8 cellular contexts compared by ENCODE assay signal in the genomic region with DNA sequence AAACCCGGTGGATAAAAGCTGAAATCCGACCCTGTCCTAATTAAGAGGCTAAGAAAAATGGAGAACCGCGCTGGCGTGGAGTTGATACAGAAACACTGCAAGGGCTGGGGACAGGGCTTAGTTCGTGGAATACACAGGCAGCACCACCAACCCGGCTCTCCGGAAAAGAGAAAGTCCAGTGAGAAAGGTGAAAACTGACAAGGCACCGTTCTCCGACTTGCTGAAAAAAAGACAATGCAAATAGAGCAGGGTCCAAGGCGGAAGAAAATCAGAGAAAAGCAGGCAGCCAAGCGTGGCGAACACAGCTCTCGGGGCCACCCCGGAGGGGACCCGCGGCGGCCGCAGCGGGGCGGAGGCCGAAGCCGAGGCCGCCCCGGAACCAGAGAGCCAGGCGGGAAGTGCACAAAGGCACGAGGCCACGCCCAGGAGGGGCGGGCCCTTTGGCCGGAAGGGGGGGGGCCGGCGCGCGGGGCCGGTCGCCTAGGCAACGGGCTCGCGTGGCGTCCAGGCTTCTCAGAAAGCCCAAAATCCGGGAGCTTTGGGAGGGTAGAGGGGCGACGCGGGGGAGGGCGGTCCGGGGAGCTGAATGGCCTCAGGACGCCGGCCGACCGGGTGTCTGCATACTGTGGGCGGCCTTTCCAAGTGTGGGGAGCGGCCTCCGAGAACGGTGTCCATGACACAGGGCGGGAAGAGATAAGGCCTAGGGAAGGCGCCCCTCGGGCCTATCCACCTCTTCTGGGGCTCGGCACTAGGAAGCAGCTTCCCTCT. TPM values are rescaled to one million over a fixed set of nuclear protein-coding genes. Genes with fewer than 3 reads are reported as not detected.
DNase-seq lines count a peak whose midpoint lies in the region; ATAC-seq and TF ChIP-seq lines count a peak whose summit lies in the region.

No MANE protein-coding gene starts in this region.

- no peaks in the 10 kb centered on the region for H3K36me3 ChIP-seq in adrenal gland (replicated peaks in 1 of 2)
- no peaks in the 10 kb centered on the region for H3K36me3 ChIP-seq in heart left ventricle

- H3K27me3 ChIP-seq in adrenal gland (no peaks in the 10 kb centered on the region), heart left ventricle (no peaks in the 10 kb centered on the region)

- no peak for TF ChIP-seq CTCF in GM12865 (IDR thresholded peaks at IDR 0.05; ENCODE audit: insufficient read depth, low read depth, low read length, missing control alignments)
- TF ChIP-seq CTCF in adrenal gland (IDR thresholded peaks at IDR 0.05) = peak in 1 of 6 experiments; percentile 8
- peak in 1 of 12 donors; percentile 4 for TF ChIP-seq CTCF in heart left ventricle (IDR thresholded peaks at IDR 0.05)
- TF ChIP-seq CTCF in type B pancreatic cell (conservative IDR thresholded peaks at IDR 0.05) = no peak

- peak; percentile 19 for ATAC-seq in HG02623 (IDR thresholded peaks at IDR 0.05; ENCODE audit: unreplicated experiment)
- ATAC-seq in heart left ventricle = peak; percentile 18 to 67 (median 60)

- TF ChIP-seq POLR2A in adrenal gland (IDR thresholded peaks at IDR 0.05) = peak; percentile 87 to 92
- peak in 1 of 2 donors; percentile 93 for TF ChIP-seq POLR2A in heart left ventricle (IDR thresholded peaks at IDR 0.05)

- H3K4me3 Mint-ChIP-seq in type B pancreatic cell = peak overlapping the region; percentile 99

- peak overlapping the region; percentile 99 for H3K27ac Mint-ChIP-seq in type B pancreatic cell

- 0 to 1% (median 0%) methylated on average over 15 to 58 of the region's 58 CpGs for WGBS in adrenal gland, 4 donors
- 0 to 1% (median 1%) methylated on average over 41 to 58 of the region's 58 CpGs for WGBS in heart left ventricle, 4 donors

- DNase-seq in GM12865 (ENCODE audit: low read depth) (peak; percentile 96), NCI-H1105 treated with DMSO at 0.1 percent for 48 hours (lab: John Stamatoyannopoulos, UW) (peak; percentile 95), SW480 (ENCODE audit: low spot score) (peak; percentile 88), adrenal gland (peak; percentile 83 to 92 (median 87)), heart left ventricle (peak; percentile 88 to 93 (median 90)), pons (ENCODE audit: low spot score) (peak; percentile 88), type B pancreatic cell (ENCODE audit: extremely low spot score, unreplicated experiment) (peak; percentile 85)

- H3K9me3 ChIP-seq in adrenal gland (replicated peaks in 1 of 3) (no peaks in the 10 kb centered on the region), heart left ventricle (no peaks in the 10 kb centered on the region)

- peaks cover 7% of the 10 kb centered on the region for H3K27me3 Mint-ChIP-seq in type B pancreatic cell

- no peaks in the 10 kb centered on the region for H3K9me3 Mint-ChIP-seq in type B pancreatic cell

- intact Hi-C loops in adrenal gland (cut with DNase I) (loop anchor here in 1 of 2 donors (10.0 kb wide), 2 partner anchors 113 to 203 kb away; partner anchors contain the start of gene ANKRD10), heart left ventricle (cut with DNase I) (loop anchor here in 8 of 10 donors (2.0 to 10.0 kb wide), 9 partner anchors 80 to 295 kb away; partner anchors contain the start of genes ANKRD10 (in 6 of the 8) and NAXD (in 2 of the 8))

- H3K4me1 ChIP-seq in adrenal gland (replicated peaks in 1 of 2) (peaks cover 6 to 18% of the 10 kb centered on the region in 2 donors), heart left ventricle (peaks cover 4 to 21% (median 17%) of the 10 kb centered on the region in 12 donors)

- peak overlapping the region; percentile 99 for H3K4me3 ChIP-seq in GM12865 (ENCODE audit: low read depth, low read length)
- H3K4me3 ChIP-seq in adrenal gland = peak overlapping the region; percentile 21 to 86 (median 65)
- peak overlapping the region; percentile 55 to 98 (median 93) for H3K4me3 ChIP-seq in heart left ventricle

- peak overlapping the region; percentile 94 to 100 (median 99) for H3K27ac ChIP-seq in adrenal gland
- peak overlapping the region; percentile 90 to 100 (median 100) for H3K27ac ChIP-seq in heart left ventricle

- no peaks in the 10 kb centered on the region for H3K36me3 Mint-ChIP-seq in type B pancreatic cell

- peaks cover 7% of the 10 kb centered on the region for H3K4me1 Mint-ChIP-seq in type B pancreatic cell (ENCODE audit: unreplicated experiment)

RNA-seq across cellular contexts. Expression of gene ING1, which starts 1.2 kb away (rescaled TPM):
- total RNA-seq in adrenal gland = 10 to 100 TPM in 4 of 8 donors, 1 to 10 TPM in 4; 7.2 to 28.6 (median 10.0) TPM
- 1 to 10 TPM; 4.3 to 8.8 (median 8.8) TPM for polyA plus RNA-seq in adrenal gland
- total RNA-seq in heart left ventricle = 1 to 10 TPM; 5.6 to 9.1 (median 6.6) TPM
- polyA plus RNA-seq in heart left ventricle = 10 to 100 TPM in 1 of 2 donors, 1 to 10 TPM in 1; 4.8 to 18.0 TPM
- total RNA-seq in type B pancreatic cell (ENCODE audit: low replicate concordance) = 17.8 and 18.0 TPM in 2 replicates

RNA-seq across cellular contexts. Expression of gene CARS2, which starts 6.3 kb away (rescaled TPM):
- total RNA-seq in adrenal gland (10 to 100 TPM; 38.5 to 87.1 (median 57.2) TPM), heart left ventricle (10 to 100 TPM; 35.4 to 48.4 (median 43.5) TPM), type B pancreatic cell (ENCODE audit: low replicate concordance) (62.0 and 73.4 TPM in 2 replicates)
- polyA plus RNA-seq in adrenal gland (100 to 1,000 TPM in 2 of 3 donors, 10 to 100 TPM in 1; 54.3 to 254 (median 169) TPM), heart left ventricle (10 to 100 TPM; 72.4 to 78.5 TPM)

Comparison
In these comparisons a context has a peak if more than half of its experiments do, and no peak if none do; other contexts are left out.
1. Peak in every context shown above with its lines: DNase-seq, ATAC-seq, H3K4me3 ChIP-seq and H3K27ac ChIP-seq.